25 cellular contexts compared by ENCODE assay signal in the genomic region with DNA sequence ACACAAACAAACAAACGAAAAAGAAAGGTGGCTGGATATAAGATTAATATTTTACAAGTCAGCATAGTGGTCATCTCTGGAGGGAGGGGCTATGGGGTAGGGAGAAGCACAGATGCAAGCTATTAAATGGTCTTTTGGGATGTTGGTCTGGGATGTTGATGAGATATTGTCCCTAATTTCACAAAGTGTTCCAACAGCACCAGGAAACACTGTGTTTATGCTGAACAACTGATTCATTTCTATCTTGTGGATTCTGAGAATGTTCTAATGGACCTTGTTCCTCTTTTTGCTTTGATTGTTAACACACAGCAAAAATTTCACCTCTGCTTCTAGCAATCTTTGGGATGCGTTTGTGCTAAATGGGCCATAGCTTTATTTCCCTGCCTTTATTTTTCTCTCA. TPM values are rescaled to one million over a fixed set of nuclear protein-coding genes. Genes with fewer than 3 reads are reported as not detected.
DNase-seq lines count a peak whose midpoint lies in the region; ATAC-seq and TF ChIP-seq lines count a peak whose summit lies in the region.
"Had no signal": no experiment of that assay in that cellular context is flagged by ENCODE, and none has a peak within 500 bp of the region (broad histone marks: within the 10 kb centered on the region; RNA-seq: fewer than 3 reads in every experiment).

No MANE protein-coding gene starts in this region.

- H2AFZ ChIP-seq in PC-3 (ENCODE audit: low read length) = no peak overlapping the region

- H3K9ac ChIP-seq in PC-3 (ENCODE audit: low read length) = no peak overlapping the region

- peaks cover 6 to 68% (median 12%) of the 10 kb centered on the region in 3 donors for H3K36me3 Mint-ChIP-seq in CD8-positive, alpha-beta memory T cell
- H3K36me3 Mint-ChIP-seq: mesothelial cell of epicardium had no signal

- H3K36me3 ChIP-seq in CD8-positive, alpha-beta memory T cell (ENCODE audit: insufficient read depth, low read length) = no peaks in the 10 kb centered on the region
- no peaks in the 10 kb centered on the region for H3K36me3 ChIP-seq in PC-3 (ENCODE audit: low read depth, low read length)
- H3K36me3 ChIP-seq in esophagus squamous epithelium = peaks cover 0 to 7% (median 0%) of the 10 kb centered on the region in 3 donors
- H3K36me3 ChIP-seq in gastrocnemius medialis = no peaks in the 10 kb centered on the region
- H3K36me3 ChIP-seq: prostate gland had no signal

- no peaks in the 10 kb centered on the region for H3K9me2 ChIP-seq in PC-3 (replicated peaks; ENCODE audit: low read length)

- no peak for DNase-seq in CD8-positive, alpha-beta memory T cell
- DNase-seq in PC-3 (no peak), esophagus squamous epithelium (lab: John Stamatoyannopoulos, UW) (no peak), gastrocnemius medialis (no peak), UCSD-AML1 (lab: John Stamatoyannopoulos, UW; ENCODE audit: unreplicated experiment) (no peak), DMS 273 (lab: John Stamatoyannopoulos, UW; ENCODE audit: unreplicated experiment) (no peak)
- no peak for DNase-seq in activated CD8-positive, alpha-beta memory T cell treated with anti-CD3 and anti-CD28 coated beads, Interleukin-2, amount 50 U/mL, for 48 hours
- DNase-seq: activated CD4-positive, alpha-beta T cell treated with anti-CD3 and anti-CD28 coated beads, Interleukin-2, amount 50 U/mL, for 1 hour; activated CD8-positive, alpha-beta memory T cell treated with anti-CD3 and anti-CD28 coated beads, Interleukin-2, amount 50 U/mL, for 4 hours; CD4-positive, alpha-beta T cell; DMS153; foreskin fibroblast; GOT3; left colon; NCI-H1436 treated with DMSO at 0.1 percent for 48 hours; OCI-M1; SHP77 treated with DMSO at 0.1 percent for 48 hours; stimulated activated CD4-positive, alpha-beta T cell treated with anti-CD3 and anti-CD28 coated beads, Interleukin-1b, Interleukin-23, amount 100 ng/mL, for 48 hours; T-helper 9 cell had no signal

- POLR2A ChIA-PET in CD8-positive, alpha-beta memory T cell (lab: Charles Lee) = no interaction called here
- POLR2A ChIA-PET in PC-3 (lab: Charles Lee; ENCODE audit: unreplicated experiment) = no interaction called here

- TF ChIP-seq CTCF in PC-3 (conservative IDR thresholded peaks at IDR 0.05; ENCODE audit: low read depth, low read length) (no peak), esophagus squamous epithelium (IDR thresholded peaks at IDR 0.05) (no peak), gastrocnemius medialis (IDR thresholded peaks at IDR 0.05 in 4 of 5, conservative IDR thresholded peaks at IDR 0.05 in 1 of 5) (no peak)

- H3K27me3 ChIP-seq in CD8-positive, alpha-beta memory T cell (ENCODE audit: insufficient read depth, low read length, poor library complexity, severe bottlenecking) = no peaks in the 10 kb centered on the region
- H3K27me3 ChIP-seq in PC-3 (ENCODE audit: low read length) (no peaks in the 10 kb centered on the region), esophagus squamous epithelium (no peaks in the 10 kb centered on the region), gastrocnemius medialis (no peaks in the 10 kb centered on the region)

- H3K4me1 ChIP-seq in CD8-positive, alpha-beta memory T cell (ENCODE audit: insufficient read depth, low read length) = peaks cover 19% of the 10 kb centered on the region
- H3K4me1 ChIP-seq in PC-3 (ENCODE audit: insufficient read depth, low read length) (peaks cover 63% of the 10 kb centered on the region), esophagus squamous epithelium (peaks cover 0 to 43% (median 8%) of the 10 kb centered on the region in 3 donors), gastrocnemius medialis (peaks cover 13 to 18% of the 10 kb centered on the region in 2 donors)
- H3K4me1 ChIP-seq: prostate gland had no signal

- 66 to 67% methylated on average over 2 of the region's 2 CpGs for WGBS in esophagus squamous epithelium, 2 donors

- no peak overlapping the region for H3K4me3 ChIP-seq in CD8-positive, alpha-beta memory T cell (ENCODE audit: low read length)
- H3K4me3 ChIP-seq in PC-3 (ENCODE audit: low read length) (no peak overlapping the region), esophagus squamous epithelium (no peak overlapping the region), gastrocnemius medialis (no peak overlapping the region)
- H3K4me3 ChIP-seq: prostate gland, skin epidermis had no signal

- H3K27ac Mint-ChIP-seq in CD8-positive, alpha-beta memory T cell = peak overlapping the region; percentile 14 to 81 (median 64)
- H3K27ac Mint-ChIP-seq: activated naive CD8-positive, alpha-beta T cell treated with anti-CD3 and anti-CD28 coated beads, Interleukin-2, amount 10 ng/mL, durations not matched to agents 7 days and 5 days; CD4-positive, alpha-beta T cell; mesothelial cell of epicardium had no signal

- no peaks in the 10 kb centered on the region for H3K9me3 Mint-ChIP-seq in CD8-positive, alpha-beta memory T cell
- H3K9me3 Mint-ChIP-seq: activated naive CD8-positive, alpha-beta T cell treated with anti-CD3 and anti-CD28 coated beads, Interleukin-2, amount 10 ng/mL, durations not matched to agents 7 days and 5 days; CD4-positive, alpha-beta T cell; mesothelial cell of epicardium had no signal

- ATAC-seq in PC-3 (no peak), gastrocnemius medialis (no peak)
- ATAC-seq: left colon had no signal

- H3K79me2 ChIP-seq in PC-3 (ENCODE audit: low read length) = peaks cover 8% of the 10 kb centered on the region

- BruUV-seq in PC-3 (replicated peaks; lab: Mats Ljungman, UMichigan) = no TSS peak

- in situ Hi-C loops in gastrocnemius medialis (cut with MboI; ENCODE audit: low sequenced_read_pairs in 4 of 4) = no loop called here

- no peaks in the 10 kb centered on the region for H4K20me1 ChIP-seq in PC-3 (ENCODE audit: low read length)

- no peak overlapping the region for H3K27ac ChIP-seq in CD8-positive, alpha-beta memory T cell (ENCODE audit: low read depth, low read length)
- H3K27ac ChIP-seq in PC-3 (ENCODE audit: low read length) (0 out of 2 replicates have a peak overlapping the region, but pooled peaks have one; percentile 3), esophagus squamous epithelium (peak overlapping the region in 3 of 4 donors; percentile 41 to 78 (median 45)), gastrocnemius medialis (peak overlapping the region; percentile 60 to 86 (median 82))
- H3K27ac ChIP-seq: prostate gland had no signal

- H3K4me1 Mint-ChIP-seq in CD8-positive, alpha-beta memory T cell = peaks cover 34 to 67% (median 49%) of the 10 kb centered on the region in 3 donors

- no peaks in the 10 kb centered on the region for H3K9me3 ChIP-seq in CD8-positive, alpha-beta memory T cell (ENCODE audit: low read length)
- H3K9me3 ChIP-seq in PC-3 (ENCODE audit: low read length) (no peaks in the 10 kb centered on the region), esophagus squamous epithelium (no peaks in the 10 kb centered on the region), gastrocnemius medialis (no peaks in the 10 kb centered on the region)
- H3K9me3 ChIP-seq: prostate gland had no signal

- intact Hi-C loops in PC-3 (cut with micrococcal nuclease) (no loop called here), esophagus squamous epithelium (cut with DNase I) (no loop called here), gastrocnemius medialis (cut with DNase I; ENCODE audit: low total_unique reads) (no loop called here)

- no peak overlapping the region for H3K4me2 ChIP-seq in PC-3 (ENCODE audit: low read length)

- H3F3A ChIP-seq in PC-3 (ENCODE audit: low read length, unreplicated experiment) = no peaks in the 10 kb centered on the region

- no peaks in the 10 kb centered on the region for H3K27me3 Mint-ChIP-seq in CD8-positive, alpha-beta memory T cell
- H3K27me3 Mint-ChIP-seq: activated naive CD8-positive, alpha-beta T cell treated with anti-CD3 and anti-CD28 coated beads, Interleukin-2, amount 10 ng/mL, durations not matched to agents 7 days and 5 days; CD4-positive, alpha-beta T cell had no signal

- no peak for TF ChIP-seq POLR2A in esophagus squamous epithelium (IDR thresholded peaks at IDR 0.05)
- no peak for TF ChIP-seq POLR2A in gastrocnemius medialis (IDR thresholded peaks at IDR 0.05)

- H3K4me3 Mint-ChIP-seq in CD8-positive, alpha-beta memory T cell = no peak overlapping the region
- H3K4me3 Mint-ChIP-seq: activated naive CD8-positive, alpha-beta T cell treated with anti-CD3 and anti-CD28 coated beads, Interleukin-2, amount 10 ng/mL, durations not matched to agents 7 days and 5 days; CD4-positive, alpha-beta T cell; mesothelial cell of epicardium had no signal

- CTCF ChIA-PET in CD8-positive, alpha-beta memory T cell (lab: Charles Lee) = interaction anchor here (1.6 to 3.2 kb wide), 2 partner anchors 40 to 60 kb away, joined by 4 to 22 read pairs; no protein-coding TSS in a partner anchor
- CTCF ChIA-PET in PC-3 (lab: Charles Lee) = no interaction called here

RNA-seq across cellular contexts. Expression of a gene that starts 9.7 kb away (rescaled TPM):
- 10 to 100 TPM; 42.7 to 45.7 TPM for total RNA-seq in CD8-positive, alpha-beta memory T cell
- 130 TPM for polyA plus RNA-seq in CD8-positive, alpha-beta memory T cell
- total RNA-seq in PC-3 (2014; rRNA removed) = 2.3 and 2.4 TPM in 2 replicates
- 10 to 100 TPM in 3 of 4 donors, 1 to 10 TPM in 1; 9.4 to 71.4 (median 34.3) TPM for total RNA-seq in esophagus squamous epithelium
- 10 to 100 TPM; 35.1 to 71.5 (median 51.3) TPM for total RNA-seq in gastrocnemius medialis
- total RNA-seq: NCI-H460 had no signal
- polyA plus RNA-seq: neural cell had no signal
